21 cellular contexts compared by ENCODE assay signal in genomic region chr13:21826214-21827015, GRCh38.
DNase-seq lines count a peak whose midpoint lies in the region; ATAC-seq and TF ChIP-seq lines count a peak whose summit lies in the region.
"Had no signal": no experiment of that assay in that cellular context is flagged by ENCODE, and none has a peak within 500 bp of the region (broad histone marks: within the 10 kb centered on the region; RNA-seq: fewer than 3 reads in every experiment).

No MANE protein-coding gene starts in this region.

- H3K4me1 Mint-ChIP-seq in endodermal cell = peaks cover 10% of the 10 kb centered on the region
- H3K4me1 Mint-ChIP-seq in mesothelial cell of epicardium = peaks cover 65% of the 10 kb centered on the region
- peaks cover under 1% of the 10 kb centered on the region; the same call in 1 of the 2 replicates for H3K4me1 Mint-ChIP-seq in WTC11
- H3K4me1 Mint-ChIP-seq in activated naive CD8-positive, alpha-beta T cell treated with anti-CD3 and anti-CD28 coated beads, Interleukin-2, amount 50 U/mL, for 24 hours = peaks cover 2% of the 10 kb centered on the region

- no peak overlapping the region for H3K9ac ChIP-seq in endodermal cell (ENCODE audit: extremely low read depth, low read length, poor library complexity, severe bottlenecking)

- no peak overlapping the region for H3K27ac ChIP-seq in A673 (ENCODE audit: low read depth, low read length, poor library complexity, severe bottlenecking)
- no peak overlapping the region for H3K27ac ChIP-seq in endodermal cell (ENCODE audit: low read depth, low read length)
- H3K27ac ChIP-seq: Peyer's patch, SK-N-MC had no signal

- POLR2A ChIA-PET in A673 (lab: Charles Lee; ENCODE audit: low non-redundant PET) (no interaction called here), WTC11 (lab: Charles Lee) (no interaction called here)

- H3K9me3 ChIP-seq in A673 (ENCODE audit: low read depth, low read length, poor library complexity, severe bottlenecking) (no peaks in the 10 kb centered on the region), endodermal cell (ENCODE audit: control insufficient read depth, low read length) (no peaks in the 10 kb centered on the region)
- H3K9me3 ChIP-seq: Caco-2, Peyer's patch had no signal

- DNase-seq in A673 (ENCODE audit: low spot score) = peak; percentile 11
- DNase-seq in H4 (ENCODE audit: low spot score) = peak; percentile 10
- DNase-seq in endodermal cell = no peak
- no peak for DNase-seq in mesothelial cell of epicardium (ENCODE audit: low spot score in 2 of 2, unreplicated experiment in 2 of 2)
- DNase-seq in WTC11 (ENCODE audit: low spot score) = no peak
- no peak for DNase-seq in activated naive CD8-positive, alpha-beta T cell treated with anti-CD3 and anti-CD28 coated beads, Interleukin-2, amount 50 U/mL, for 24 hours
- DNase-seq in activated gamma-delta T cell (lab: John Stamatoyannopoulos, UW) = no peak
- DNase-seq: Caco-2; CD4-positive, alpha-beta T cell; DMS153; EL; H9; KG1; NCI-H1105 treated with DMSO at 0.1 percent for 48 hours; NCI-H1694 treated with DMSO at 0.1 percent for 48 hours; NCI-H226; NCI-H524; NK-92 treated with Interleukin-12 subunit alpha and Interleukin-12 subunit beta, amount 100 ng/mL, for 24 hours; Peyer's patch had no signal

- WGBS in endodermal cell (ENCODE audit: insufficient coverage in 1 of 2, insufficient read length in 1 of 2), 2 experiments = 78% methylated on average over 3 of the region's 3 CpGs; no CpG with 5 or more reads in 1 of the 2 experiments

- H3K9me3 Mint-ChIP-seq in endodermal cell = no peaks in the 10 kb centered on the region
- peaks cover 6% of the 10 kb centered on the region for H3K9me3 Mint-ChIP-seq in mesothelial cell of epicardium
- H3K9me3 Mint-ChIP-seq in WTC11 = peaks cover 9% of the 10 kb centered on the region
- no peaks in the 10 kb centered on the region for H3K9me3 Mint-ChIP-seq in activated naive CD8-positive, alpha-beta T cell treated with anti-CD3 and anti-CD28 coated beads, Interleukin-2, amount 50 U/mL, for 24 hours
- H3K9me3 Mint-ChIP-seq: CD4-positive, alpha-beta T cell had no signal

- H3K27ac Mint-ChIP-seq in endodermal cell (peak overlapping the region; percentile 71), mesothelial cell of epicardium (peak overlapping the region; percentile 88), WTC11 (no peak overlapping the region)
- no peak overlapping the region for H3K27ac Mint-ChIP-seq in activated naive CD8-positive, alpha-beta T cell treated with anti-CD3 and anti-CD28 coated beads, Interleukin-2, amount 50 U/mL, for 24 hours
- H3K27ac Mint-ChIP-seq: CD4-positive, alpha-beta T cell had no signal

- H3K4me3 ChIP-seq in A673 (ENCODE audit: low read depth, low read length, poor library complexity, severe bottlenecking) (no peak overlapping the region), endodermal cell (ENCODE audit: low read length) (no peak overlapping the region)
- H3K4me3 ChIP-seq: Peyer's patch, SK-N-MC had no signal

- H3K36me3 Mint-ChIP-seq in endodermal cell (ENCODE audit: low read depth) = no peaks in the 10 kb centered on the region
- no peaks in the 10 kb centered on the region for H3K36me3 Mint-ChIP-seq in mesothelial cell of epicardium
- no peaks in the 10 kb centered on the region for H3K36me3 Mint-ChIP-seq in WTC11
- no peaks in the 10 kb centered on the region for H3K36me3 Mint-ChIP-seq in activated naive CD8-positive, alpha-beta T cell treated with anti-CD3 and anti-CD28 coated beads, Interleukin-2, amount 50 U/mL, for 24 hours (ENCODE audit: low read depth)

- intact Hi-C loops in A673 (cut with micrococcal nuclease; ENCODE audit: unreplicated experiment) = no loop called here

- ATAC-seq in WTC11 (no peak), GM18502 (IDR thresholded peaks at IDR 0.05; ENCODE audit: poor library complexity, unreplicated experiment) (no peak)
- no peak for ATAC-seq in activated naive CD8-positive, alpha-beta T cell treated with anti-CD3 and anti-CD28 coated beads, Interleukin-2, amount 50 U/mL, for 24 hours

- H3K4me1 ChIP-seq in A673 (ENCODE audit: insufficient read depth, low read length, poor library complexity, severe bottlenecking) = no peaks in the 10 kb centered on the region
- no peaks in the 10 kb centered on the region for H3K4me1 ChIP-seq in endodermal cell (ENCODE audit: control insufficient read depth, insufficient read depth, low read length)

- BruUV-seq in A673 (replicated peaks; lab: Mats Ljungman, UMichigan) = no TSS peak

- H3K4me3 Mint-ChIP-seq in endodermal cell = no peak overlapping the region
- H3K4me3 Mint-ChIP-seq in mesothelial cell of epicardium = no peak overlapping the region
- H3K4me3 Mint-ChIP-seq in WTC11 = no peak overlapping the region
- no peak overlapping the region for H3K4me3 Mint-ChIP-seq in activated naive CD8-positive, alpha-beta T cell treated with anti-CD3 and anti-CD28 coated beads, Interleukin-2, amount 50 U/mL, for 24 hours
- H3K4me3 Mint-ChIP-seq: CD4-positive, alpha-beta T cell; H9 had no signal

- TF ChIP-seq CTCF in A673 (conservative IDR thresholded peaks at IDR 0.05; ENCODE audit: low read depth, low read length) (no peak), endodermal cell (conservative IDR thresholded peaks at IDR 0.05) (no peak), mesothelial cell of epicardium (IDR thresholded peaks at IDR 0.05; ENCODE audit: unreplicated experiment) (no peak), WTC11 (IDR thresholded peaks at IDR 0.05) (no peak)

- H3K36me3 ChIP-seq in A673 (ENCODE audit: insufficient read depth, low read length, poor library complexity, severe bottlenecking) (no peaks in the 10 kb centered on the region), endodermal cell (ENCODE audit: control insufficient read depth, insufficient read depth, low read length) (no peaks in the 10 kb centered on the region)
- H3K36me3 ChIP-seq: Peyer's patch had no signal

- peaks cover 4% of the 10 kb centered on the region for H3K27me3 ChIP-seq in A673 (replicated peaks; ENCODE audit: insufficient read depth, low read depth, low read length, poor library complexity)
- H3K27me3 ChIP-seq in endodermal cell (ENCODE audit: control insufficient read depth, insufficient read depth, low read length, poor library complexity, severe bottlenecking) = no peaks in the 10 kb centered on the region
- H3K27me3 ChIP-seq: Peyer's patch had no signal

- H3K27me3 Mint-ChIP-seq in endodermal cell (ENCODE audit: insufficient read depth) (no peaks in the 10 kb centered on the region), mesothelial cell of epicardium (ENCODE audit: low read depth) (no peaks in the 10 kb centered on the region), WTC11 (ENCODE audit: low read depth) (no peaks in the 10 kb centered on the region)
- peaks cover 2% of the 10 kb centered on the region for H3K27me3 Mint-ChIP-seq in activated naive CD8-positive, alpha-beta T cell treated with anti-CD3 and anti-CD28 coated beads, Interleukin-2, amount 50 U/mL, for 24 hours

- CTCF ChIA-PET in A673 (lab: Charles Lee) (no interaction called here), WTC11 (lab: Charles Lee) (interaction anchor here (1.0 kb wide), 1 partner anchor 87 kb away, joined by 3 read pairs; no protein-coding TSS in a partner anchor)

TF ChIP-seq in WTC11, 78 proteins besides CTCF, POLR2A, EP300 and RAD21:
- no peak for TF ChIP-seq GABPB1 (CRISPR knock-in tag; IDR thresholded peaks at IDR 0.05)
- TF ChIP-seq ZNF512 (CRISPR knock-in tag; IDR thresholded peaks at IDR 0.05; ENCODE audit: borderline replicate concordance) = no peak
- no peak for TF ChIP-seq JUN (CRISPR knock-in tag; IDR thresholded peaks at IDR 0.05)

Comparison
In these comparisons a context has a peak if more than half of its experiments do, and no peak if none do; other contexts are left out.
1. DNase-seq: peak in A673 (single experiment) and H4 (single experiment); none in endodermal cell (single experiment), mesothelial cell of epicardium (0 of 2), WTC11 (single experiment), activated naive CD8-positive, alpha-beta T cell treated with anti-CD3 and anti-CD28 coated beads, Interleukin-2, amount 50 U/mL, for 24 hours (single experiment) and activated gamma-delta T cell (single experiment).
2. H3K27ac Mint-ChIP-seq: peak in endodermal cell (single experiment) and mesothelial cell of epicardium (single experiment); none in WTC11 (single experiment) and activated naive CD8-positive, alpha-beta T cell treated with anti-CD3 and anti-CD28 coated beads, Interleukin-2, amount 50 U/mL, for 24 hours (single experiment).